In genomic region chrX:110412971-110413726, GRCh38 we compare ENCODE assay signal across 1 cellular context.
TF ChIP-seq lines count a peak whose summit lies in the region.

No MANE protein-coding gene starts in this region.

TF ChIP-seq in H1, 55 proteins besides CTCF, POLR2A, EP300 and RAD21 (continued from another document):
- no peak for TF ChIP-seq CHD7 (IDR thresholded peaks at IDR 0.05; ENCODE audit: insufficient replicate concordance, low read length)
